8 cellular contexts compared by ENCODE assay signal in genomic region chr16:3023669-3024478, GRCh38. TPM values are rescaled to one million over a fixed set of nuclear protein-coding genes. Genes with fewer than 3 reads are reported as not detected.
DNase-seq lines count a peak whose midpoint lies in the region; ATAC-seq lines count a peak whose summit lies in the region.

Gene HCFC1R1, minus strand, starts transcription at chr16:3023942. Its CDS starts 1 bp downstream, at chr16:3023941.
Gene THOC6, plus strand, starts transcription at chr16:3024035. Its CDS starts 292 bp downstream, at chr16:3024327.

- no peak within 1 kb of the TSS for H3K4ac ChIP-seq in mesendoderm (ENCODE audit: low read depth, low read length)

- H3K4me3 Mint-ChIP-seq in effector memory CD8-positive, alpha-beta T cell, result peak within 1 kb of the TSS; percentile 81 to 85

- peak within 1 kb of the TSS; percentile 85 for H3K4me2 ChIP-seq in mesendoderm (ENCODE audit: low read length)

- H3K27ac ChIP-seq in HUES48 (ENCODE audit: low read depth, low read length) (peak within 1 kb of the TSS; percentile 100), mesendoderm (ENCODE audit: low read depth, low read length) (peak within 1 kb of the TSS; percentile 94)

- no CpG with 5 or more reads among the region's 69 CpGs for WGBS in mesendoderm (ENCODE audit: extremely low coverage, insufficient coverage, low lambda C conversion rate)

- no peaks in the 10 kb centered on the region for H3K9me3 ChIP-seq in HUES48 (ENCODE audit: control insufficient read depth, insufficient read depth, low read length)
- H3K9me3 ChIP-seq in NT2/D1 (ENCODE audit: insufficient read depth, low read length), result no peaks in the 10 kb centered on the region

- peaks cover 4% of the 10 kb centered on the region for H3K79me2 ChIP-seq in mesendoderm (ENCODE audit: control insufficient read depth, insufficient read depth, low read length)

- H3K9me3 Mint-ChIP-seq in effector memory CD8-positive, alpha-beta T cell, result no peaks in the 10 kb centered on the region

- H3K36me3 ChIP-seq in HUES48 (ENCODE audit: control insufficient read depth, insufficient read depth, low read length) (peaks cover 23% of the 10 kb centered on the region), NT2/D1 (ENCODE audit: insufficient read depth, insufficient read length, low read length) (peaks cover 42% of the 10 kb centered on the region), mesendoderm (ENCODE audit: control insufficient read depth, insufficient read depth, low read length) (peaks cover 8% of the 10 kb centered on the region)

- peaks cover 48 to 49% of the 10 kb centered on the region in 2 donors for H3K4me1 Mint-ChIP-seq in effector memory CD8-positive, alpha-beta T cell (ENCODE audit: low read depth in 2 of 2)

- ATAC-seq in GM21390 (IDR thresholded peaks at IDR 0.05; ENCODE audit: unreplicated experiment), result peak; percentile 68
- peak; percentile 79 for ATAC-seq in effector memory CD8-positive, alpha-beta T cell (replicated peaks)

- H3K27me3 ChIP-seq in HUES48 (ENCODE audit: control insufficient read depth, insufficient read depth, low read length), result no peaks in the 10 kb centered on the region
- peaks cover 7% of the 10 kb centered on the region for H3K27me3 ChIP-seq in NT2/D1 (ENCODE audit: insufficient read depth, insufficient read length)
- no peaks in the 10 kb centered on the region for H3K27me3 ChIP-seq in mesendoderm (ENCODE audit: insufficient read depth, low read length, poor library complexity)

- H3K4me3 ChIP-seq in HUES48 (ENCODE audit: low read depth, low read length) (peak within 1 kb of the TSS; percentile 98), NT2/D1 (ENCODE audit: insufficient read length, low read depth) (peak within 1 kb of the TSS; percentile 97), mesendoderm (ENCODE audit: low read length) (peak within 1 kb of the TSS; percentile 61)

- H3K79me1 ChIP-seq in mesendoderm (ENCODE audit: low read length), result peaks cover 5% of the 10 kb centered on the region

- H3K23ac ChIP-seq in mesendoderm (ENCODE audit: low read length), result peak within 1 kb of the TSS; percentile 89

- H3K18ac ChIP-seq in mesendoderm (ENCODE audit: low read length), result peak within 1 kb of the TSS; percentile 69

- H4K5ac ChIP-seq in mesendoderm (ENCODE audit: low read length), result no peak within 1 kb of the TSS

- peaks cover 26% of the 10 kb centered on the region for H3K36me3 Mint-ChIP-seq in effector memory CD8-positive, alpha-beta T cell (ENCODE audit: insufficient read depth)

- peak within 1 kb of the TSS; percentile 78 for H2AK5ac ChIP-seq in mesendoderm (ENCODE audit: low read length)

- H3K56ac ChIP-seq in mesendoderm (ENCODE audit: low read length), result peak within 1 kb of the TSS; percentile 96

- H2BK15ac ChIP-seq in mesendoderm (replicated peaks; ENCODE audit: low read depth), result no peak within 1 kb of the TSS

- H4K8ac ChIP-seq in mesendoderm (ENCODE audit: low read depth, low read length), result no peak within 1 kb of the TSS

- no peak within 1 kb of the TSS for H2BK120ac ChIP-seq in mesendoderm (ENCODE audit: low read depth, low read length)

- DNase-seq in Caki2 (ENCODE audit: low read depth) (peak; percentile 97), NT2/D1 (ENCODE audit: low read depth, low spot score) (peak; percentile 99), mesendoderm (peak; percentile 100)
- peak; percentile 85 to 91 (median 86) for DNase-seq in activated CD8-positive, alpha-beta memory T cell treated with anti-CD3 and anti-CD28 coated beads for 48 hours (ENCODE audit: low read depth in 2 of 3, low spot score in 2 of 3)
- DNase-seq in effector memory CD8-positive, alpha-beta T cell, result peak; percentile 92 to 95 (median 94)
- peak; percentile 88 for DNase-seq in stimulated activated CD8-positive, alpha-beta memory T cell treated with anti-CD3 and anti-CD28 coated beads, Interleukin-12 subunit alpha, Interleukin-12 subunit beta, amount 100 ng/mL, for 4 hours (ENCODE audit: low read depth)

- H3K27ac Mint-ChIP-seq in effector memory CD8-positive, alpha-beta T cell, result peak within 1 kb of the TSS; percentile 31 to 93

- peaks cover 19% of the 10 kb centered on the region for H3K4me1 ChIP-seq in HUES48 (ENCODE audit: control insufficient read depth, insufficient read depth, low read length)
- H3K4me1 ChIP-seq in NT2/D1 (ENCODE audit: insufficient read depth, insufficient read length), result peaks cover 15% of the 10 kb centered on the region
- H3K4me1 ChIP-seq in mesendoderm (ENCODE audit: control insufficient read depth, low read depth, low read length), result peaks cover 12% of the 10 kb centered on the region

- in situ Hi-C loops in Caki2 (cut with HindIII; ENCODE audit: low pct_unique_long_range_greater_than_20kb, low sequenced_read_pairs), result no loop called here

- H2BK5ac ChIP-seq in mesendoderm (ENCODE audit: low read length), result peak within 1 kb of the TSS; percentile 96

- H3K9ac ChIP-seq in HUES48 (ENCODE audit: low read depth, low read length), result peak within 1 kb of the TSS; percentile 86
- peak within 1 kb of the TSS; percentile 100 for H3K9ac ChIP-seq in NT2/D1 (ENCODE audit: insufficient read length, low read depth)
- H3K9ac ChIP-seq in mesendoderm (ENCODE audit: low read length), result peak within 1 kb of the TSS; percentile 90

- peaks cover 2 to 7% of the 10 kb centered on the region in 2 donors for H3K27me3 Mint-ChIP-seq in effector memory CD8-positive, alpha-beta T cell

RNA-seq across cellular contexts. Expression of gene HCFC1R1, which starts in this region (rescaled TPM):
- 461 and 685 TPM in 2 replicates for total RNA-seq in Caki2 (2014; rRNA removed; shearing (Covaris generic); ENCODE audit: low replicate concordance)
- 73.7 TPM for polyA plus RNA-seq in mesendoderm (2013, experiment 1 of 2)
- polyA plus RNA-seq in mesendoderm (2013, experiment 2 of 2), result 75.5 TPM

RNA-seq across cellular contexts. Expression of gene THOC6, which starts in this region (rescaled TPM):
- total RNA-seq in Caki2 (2014; rRNA removed; shearing (Covaris generic); ENCODE audit: low replicate concordance), result 247 and 252 TPM in 2 replicates
- 38.1 TPM for polyA plus RNA-seq in mesendoderm (2013, experiment 1 of 2)
- 37.5 TPM for polyA plus RNA-seq in mesendoderm (2013, experiment 2 of 2)

Comparison
In these comparisons a context has a peak if more than half of its experiments do, and no peak if none do; other contexts are left out.
1. Peak in every context shown above with its lines: DNase-seq, ATAC-seq, H3K4me3 ChIP-seq and H3K27ac ChIP-seq.